ENCODE assay signal across 1 cellular context in genomic region chr2:197515798-197516761, GRCh38.
TF ChIP-seq lines count a peak whose summit lies in the region.

Gene MOB4, plus strand, starts transcription at chr2:197516066. Its CDS starts 21 bp downstream, at chr2:197516087.

TF ChIP-seq in HepG2, 621 proteins besides CTCF, POLR2A, EP300 and RAD21 (continued from another document and continues in another):
- peak; percentile 63; the same call in 1 of the 2 replicates for TF ChIP-seq ZNF652 (CRISPR knock-in tag; IDR thresholded peaks at IDR 0.05; ENCODE audit: borderline replicate concordance, low read depth)
- TF ChIP-seq CERS6 (CRISPR knock-in tag; IDR thresholded peaks at IDR 0.05), result 0 out of 2 replicates have a peak, but pooled peaks have one; percentile 57
- peak; percentile 94 for TF ChIP-seq GATAD1 (CRISPR knock-in tag; IDR thresholded peaks at IDR 0.05)
- TF ChIP-seq, protein P1, sequence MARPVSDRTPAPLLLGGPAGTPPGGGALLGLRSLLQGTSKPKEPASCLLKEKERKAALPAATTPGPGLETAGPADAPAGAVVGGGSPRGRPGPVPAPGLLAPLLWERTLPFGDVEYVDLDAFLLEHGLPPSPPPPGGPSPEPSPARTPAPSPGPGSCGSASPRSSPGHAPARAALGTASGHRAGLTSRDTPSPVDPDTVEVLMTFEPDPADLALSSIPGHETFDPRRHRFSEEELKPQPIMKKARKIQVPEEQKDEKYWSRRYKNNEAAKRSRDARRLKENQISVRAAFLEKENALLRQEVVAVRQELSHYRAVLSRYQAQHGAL (CRISPR knock-in tag; IDR thresholded peaks at IDR 0.05; ENCODE audit: not compliant biosample characterization), result no peak
- peak; percentile 100 for TF ChIP-seq GMEB1 (CRISPR knock-in tag; IDR thresholded peaks at IDR 0.05; ENCODE audit: borderline replicate concordance)
- peak; percentile 76 for TF ChIP-seq NKX3-1 (CRISPR knock-in tag; IDR thresholded peaks at IDR 0.05)
- peak; percentile 98; the same call in 1 of the 2 replicates for TF ChIP-seq ZNF83 (CRISPR knock-in tag; IDR thresholded peaks at IDR 0.05; ENCODE audit: borderline replicate concordance)
- TF ChIP-seq ZNF205 (CRISPR knock-in tag; IDR thresholded peaks at IDR 0.05), result peak; percentile 97
- peak; percentile 95 for TF ChIP-seq YY1 (IDR thresholded peaks at IDR 0.05; ENCODE audit: insufficient read depth, insufficient replicate concordance, low read depth, low read length)
- peak; percentile 82; the same call in 1 of the 2 replicates for TF ChIP-seq ZNF768 (CRISPR knock-in tag; IDR thresholded peaks at IDR 0.05)
- TF ChIP-seq NFATC3 (CRISPR knock-in tag; IDR thresholded peaks at IDR 0.05), result peak; percentile 95
- TF ChIP-seq ZMAT3 (CRISPR knock-in tag; conservative IDR thresholded peaks at IDR 0.05), result peak; percentile 98
- peak; percentile 99 for TF ChIP-seq MTERF4 (CRISPR knock-in tag; IDR thresholded peaks at IDR 0.05)
- TF ChIP-seq, protein P2, sequence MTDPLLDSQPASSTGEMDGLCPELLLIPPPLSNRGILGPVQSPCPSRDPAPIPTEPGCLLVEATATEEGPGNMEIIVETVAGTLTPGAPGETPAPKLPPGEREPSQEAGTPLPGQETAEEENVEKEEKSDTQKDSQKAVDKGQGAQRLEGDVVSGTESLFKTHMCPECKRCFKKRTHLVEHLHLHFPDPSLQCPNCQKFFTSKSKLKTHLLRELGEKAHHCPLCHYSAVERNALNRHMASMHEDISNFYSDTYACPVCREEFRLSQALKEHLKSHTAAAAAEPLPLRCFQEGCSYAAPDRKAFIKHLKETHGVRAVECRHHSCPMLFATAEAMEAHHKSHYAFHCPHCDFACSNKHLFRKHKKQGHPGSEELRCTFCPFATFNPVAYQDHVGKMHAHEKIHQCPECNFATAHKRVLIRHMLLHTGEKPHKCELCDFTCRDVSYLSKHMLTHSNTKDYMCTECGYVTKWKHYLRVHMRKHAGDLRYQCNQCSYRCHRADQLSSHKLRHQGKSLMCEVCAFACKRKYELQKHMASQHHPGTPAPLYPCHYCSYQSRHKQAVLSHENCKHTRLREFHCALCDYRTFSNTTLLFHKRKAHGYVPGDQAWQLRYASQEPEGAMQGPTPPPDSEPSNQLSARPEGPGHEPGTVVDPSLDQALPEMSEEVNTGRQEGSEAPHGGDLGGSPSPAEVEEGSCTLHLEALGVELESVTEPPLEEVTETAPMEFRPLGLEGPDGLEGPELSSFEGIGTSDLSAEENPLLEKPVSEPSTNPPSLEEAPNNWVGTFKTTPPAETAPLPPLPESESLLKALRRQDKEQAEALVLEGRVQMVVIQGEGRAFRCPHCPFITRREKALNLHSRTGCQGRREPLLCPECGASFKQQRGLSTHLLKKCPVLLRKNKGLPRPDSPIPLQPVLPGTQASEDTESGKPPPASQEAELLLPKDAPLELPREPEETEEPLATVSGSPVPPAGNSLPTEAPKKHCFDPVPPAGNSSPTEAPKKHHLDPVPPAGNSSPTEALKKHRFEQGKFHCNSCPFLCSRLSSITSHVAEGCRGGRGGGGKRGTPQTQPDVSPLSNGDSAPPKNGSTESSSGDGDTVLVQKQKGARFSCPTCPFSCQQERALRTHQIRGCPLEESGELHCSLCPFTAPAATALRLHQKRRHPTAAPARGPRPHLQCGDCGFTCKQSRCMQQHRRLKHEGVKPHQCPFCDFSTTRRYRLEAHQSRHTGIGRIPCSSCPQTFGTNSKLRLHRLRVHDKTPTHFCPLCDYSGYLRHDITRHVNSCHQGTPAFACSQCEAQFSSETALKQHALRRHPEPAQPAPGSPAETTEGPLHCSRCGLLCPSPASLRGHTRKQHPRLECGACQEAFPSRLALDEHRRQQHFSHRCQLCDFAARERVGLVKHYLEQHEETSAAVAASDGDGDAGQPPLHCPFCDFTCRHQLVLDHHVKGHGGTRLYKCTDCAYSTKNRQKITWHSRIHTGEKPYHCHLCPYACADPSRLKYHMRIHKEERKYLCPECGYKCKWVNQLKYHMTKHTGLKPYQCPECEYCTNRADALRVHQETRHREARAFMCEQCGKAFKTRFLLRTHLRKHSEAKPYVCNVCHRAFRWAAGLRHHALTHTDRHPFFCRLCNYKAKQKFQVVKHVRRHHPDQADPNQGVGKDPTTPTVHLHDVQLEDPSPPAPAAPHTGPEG (CRISPR knock-in tag; IDR thresholded peaks at IDR 0.05), result peak; percentile 94
- TF ChIP-seq MIER3 (CRISPR knock-in tag; IDR thresholded peaks at IDR 0.05; ENCODE audit: borderline replicate concordance), result peak; percentile 98
- no peak; the same call in 1 of the 2 replicates for TF ChIP-seq ZC3H4 (CRISPR knock-in tag; IDR thresholded peaks at IDR 0.05; ENCODE audit: borderline replicate concordance)
- TF ChIP-seq, protein P3, sequence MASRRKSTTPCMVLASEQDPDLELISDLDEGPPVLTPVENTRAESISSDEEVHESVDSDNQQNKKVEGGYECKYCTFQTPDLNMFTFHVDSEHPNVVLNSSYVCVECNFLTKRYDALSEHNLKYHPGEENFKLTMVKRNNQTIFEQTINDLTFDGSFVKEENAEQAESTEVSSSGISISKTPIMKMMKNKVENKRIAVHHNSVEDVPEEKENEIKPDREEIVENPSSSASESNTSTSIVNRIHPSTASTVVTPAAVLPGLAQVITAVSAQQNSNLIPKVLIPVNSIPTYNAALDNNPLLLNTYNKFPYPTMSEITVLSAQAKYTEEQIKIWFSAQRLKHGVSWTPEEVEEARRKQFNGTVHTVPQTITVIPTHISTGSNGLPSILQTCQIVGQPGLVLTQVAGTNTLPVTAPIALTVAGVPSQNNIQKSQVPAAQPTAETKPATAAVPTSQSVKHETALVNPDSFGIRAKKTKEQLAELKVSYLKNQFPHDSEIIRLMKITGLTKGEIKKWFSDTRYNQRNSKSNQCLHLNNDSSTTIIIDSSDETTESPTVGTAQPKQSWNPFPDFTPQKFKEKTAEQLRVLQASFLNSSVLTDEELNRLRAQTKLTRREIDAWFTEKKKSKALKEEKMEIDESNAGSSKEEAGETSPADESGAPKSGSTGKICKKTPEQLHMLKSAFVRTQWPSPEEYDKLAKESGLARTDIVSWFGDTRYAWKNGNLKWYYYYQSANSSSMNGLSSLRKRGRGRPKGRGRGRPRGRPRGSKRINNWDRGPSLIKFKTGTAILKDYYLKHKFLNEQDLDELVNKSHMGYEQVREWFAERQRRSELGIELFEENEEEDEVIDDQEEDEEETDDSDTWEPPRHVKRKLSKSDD (CRISPR knock-in tag; IDR thresholded peaks at IDR 0.05; ENCODE audit: low read depth), result no peak; the same call in none of the 2 replicates
- peak; percentile 92 for TF ChIP-seq MEF2D (CRISPR knock-in tag; IDR thresholded peaks at IDR 0.05)
- peak; percentile 87 for TF ChIP-seq PPARG (CRISPR knock-in tag; conservative IDR thresholded peaks at IDR 0.05)
- TF ChIP-seq KDM3A (CRISPR knock-in tag; IDR thresholded peaks at IDR 0.05; ENCODE audit: low read depth), result peak; percentile 100; the same call in 1 of the 2 replicates
- TF ChIP-seq, protein P4, sequence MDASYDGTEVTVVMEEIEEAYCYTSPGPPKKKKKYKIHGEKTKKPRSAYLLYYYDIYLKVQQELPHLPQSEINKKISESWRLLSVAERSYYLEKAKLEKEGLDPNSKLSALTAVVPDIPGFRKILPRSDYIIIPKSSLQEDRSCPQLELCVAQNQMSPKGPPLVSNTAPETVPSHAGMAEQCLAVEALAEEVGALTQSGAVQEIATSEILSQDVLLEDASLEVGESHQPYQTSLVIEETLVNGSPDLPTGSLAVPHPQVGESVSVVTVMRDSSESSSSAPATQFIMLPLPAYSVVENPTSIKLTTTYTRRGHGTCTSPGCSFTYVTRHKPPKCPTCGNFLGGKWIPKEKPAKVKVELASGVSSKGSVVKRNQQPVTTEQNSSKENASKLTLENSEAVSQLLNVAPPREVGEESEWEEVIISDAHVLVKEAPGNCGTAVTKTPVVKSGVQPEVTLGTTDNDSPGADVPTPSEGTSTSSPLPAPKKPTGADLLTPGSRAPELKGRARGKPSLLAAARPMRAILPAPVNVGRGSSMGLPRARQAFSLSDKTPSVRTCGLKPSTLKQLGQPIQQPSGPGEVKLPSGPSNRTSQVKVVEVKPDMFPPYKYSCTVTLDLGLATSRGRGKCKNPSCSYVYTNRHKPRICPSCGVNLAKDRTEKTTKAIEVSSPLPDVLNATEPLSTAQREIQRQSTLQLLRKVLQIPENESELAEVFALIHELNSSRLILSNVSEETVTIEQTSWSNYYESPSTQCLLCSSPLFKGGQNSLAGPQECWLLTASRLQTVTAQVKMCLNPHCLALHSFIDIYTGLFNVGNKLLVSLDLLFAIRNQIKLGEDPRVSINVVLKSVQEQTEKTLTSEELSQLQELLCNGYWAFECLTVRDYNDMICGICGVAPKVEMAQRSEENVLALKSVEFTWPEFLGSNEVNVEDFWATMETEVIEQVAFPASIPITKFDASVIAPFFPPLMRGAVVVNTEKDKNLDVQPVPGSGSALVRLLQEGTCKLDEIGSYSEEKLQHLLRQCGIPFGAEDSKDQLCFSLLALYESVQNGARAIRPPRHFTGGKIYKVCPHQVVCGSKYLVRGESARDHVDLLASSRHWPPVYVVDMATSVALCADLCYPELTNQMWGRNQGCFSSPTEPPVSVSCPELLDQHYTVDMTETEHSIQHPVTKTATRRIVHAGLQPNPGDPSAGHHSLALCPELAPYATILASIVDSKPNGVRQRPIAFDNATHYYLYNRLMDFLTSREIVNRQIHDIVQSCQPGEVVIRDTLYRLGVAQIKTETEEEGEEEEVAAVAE (CRISPR knock-in tag; IDR thresholded peaks at IDR 0.05; ENCODE audit: borderline replicate concordance), result peak; percentile 88; the same call in 1 of the 2 replicates
- TF ChIP-seq ZNF749 (CRISPR knock-in tag; IDR thresholded peaks at IDR 0.05; ENCODE audit: borderline replicate concordance), result peak; percentile 99
- TF ChIP-seq ZFYVE20 (CRISPR knock-in tag; IDR thresholded peaks at IDR 0.05; ENCODE audit: borderline replicate concordance, low read depth), result peak; percentile 38; the same call in 1 of the 2 replicates
- peak; percentile 93 for TF ChIP-seq RXRB (CRISPR knock-in tag; IDR thresholded peaks at IDR 0.05; ENCODE audit: borderline replicate concordance)
- TF ChIP-seq ZNF607 (CRISPR knock-in tag; IDR thresholded peaks at IDR 0.05; ENCODE audit: borderline replicate concordance), result peak; percentile 98
- peak; percentile 10; the same call in 1 of the 2 replicates for TF ChIP-seq ZBTB49 (CRISPR knock-in tag; IDR thresholded peaks at IDR 0.05; ENCODE audit: borderline replicate concordance)
- TF ChIP-seq TFDP1 (CRISPR knock-in tag; IDR thresholded peaks at IDR 0.05; ENCODE audit: borderline replicate concordance), result peak; percentile 97
- no peak for TF ChIP-seq HDAC6 (IDR thresholded peaks at IDR 0.05; ENCODE audit: low read depth, low read length)
- peak; percentile 99 for TF ChIP-seq ARNT2 (CRISPR knock-in tag; IDR thresholded peaks at IDR 0.05; ENCODE audit: low read depth)
- TF ChIP-seq IKZF4 (CRISPR knock-in tag; IDR thresholded peaks at IDR 0.05; ENCODE audit: borderline replicate concordance, low read depth, not compliant biosample characterization), result peak; percentile 97
- TF ChIP-seq, protein P5, sequence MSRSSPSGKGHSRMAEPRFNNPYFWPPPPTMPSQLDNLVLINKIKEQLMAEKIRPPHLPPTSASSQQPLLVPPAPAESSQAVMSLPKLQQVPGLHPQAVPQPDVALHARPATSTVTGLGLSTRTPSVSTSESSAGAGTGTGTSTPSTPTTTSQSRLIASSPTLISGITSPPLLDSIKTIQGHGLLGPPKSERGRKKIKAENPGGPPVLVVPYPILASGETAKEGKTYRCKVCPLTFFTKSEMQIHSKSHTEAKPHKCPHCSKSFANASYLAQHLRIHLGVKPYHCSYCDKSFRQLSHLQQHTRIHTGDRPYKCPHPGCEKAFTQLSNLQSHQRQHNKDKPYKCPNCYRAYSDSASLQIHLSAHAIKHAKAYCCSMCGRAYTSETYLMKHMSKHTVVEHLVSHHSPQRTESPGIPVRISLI (CRISPR knock-in tag; IDR thresholded peaks at IDR 0.05; ENCODE audit: borderline replicate concordance), result peak; percentile 61; the same call in 1 of the 2 replicates
